ENCODE assay signal across 8 cellular contexts in genomic region chr10:68074404-68074774, GRCh38. TPM values are rescaled to one million over a fixed set of nuclear protein-coding genes. Genes with fewer than 3 reads are reported as not detected.
DNase-seq lines count a peak whose midpoint lies in the region; ATAC-seq and TF ChIP-seq lines count a peak whose summit lies in the region.

No MANE protein-coding gene starts in this region.

- H3K4me3 ChIP-seq in AG10803 (ENCODE audit: low read length): peak overlapping the region; percentile 93
- peak overlapping the region; percentile 89 for H3K4me3 ChIP-seq in HL-60 (replicated peaks; ENCODE audit: insufficient read depth, low read length)
- peak overlapping the region; percentile 87 to 99 for H3K4me3 ChIP-seq in ascending aorta
- H3K4me3 ChIP-seq in left lung: peak overlapping the region; percentile 82 to 96
- peak overlapping the region; percentile 84 to 95 (median 93) for H3K4me3 ChIP-seq in thyroid gland (replicated peaks in 1 of 3)

- H3K27me3 ChIP-seq in HL-60 (ENCODE audit: insufficient read depth, poor library complexity, severe bottlenecking) (no peaks in the 10 kb centered on the region), ascending aorta (no peaks in the 10 kb centered on the region), left lung (no peaks in the 10 kb centered on the region), thyroid gland (peaks cover 3% of the 10 kb centered on the region)

- H3K27ac ChIP-seq in HL-60 (replicated peaks) (peak overlapping the region; percentile 96), ascending aorta (peak overlapping the region; percentile 99 to 100), left lung (peak overlapping the region; percentile 97 to 100), thyroid gland (peak overlapping the region; percentile 91 to 99 (median 98))

- TF ChIP-seq POLR2A in thyroid gland (IDR thresholded peaks at IDR 0.05): no peak

- H3K9me3 ChIP-seq in ascending aorta (no peaks in the 10 kb centered on the region), left lung (no peaks in the 10 kb centered on the region), thyroid gland (no peaks in the 10 kb centered on the region)

- TF ChIP-seq CTCF in AG10803 (conservative IDR thresholded peaks at IDR 0.05; ENCODE audit: low read length) (no peak), HL-60 (IDR thresholded peaks at IDR 0.05; ENCODE audit: insufficient read depth, low read length) (no peak), ascending aorta (IDR thresholded peaks at IDR 0.05) (no peak), left lung (IDR thresholded peaks at IDR 0.05) (no peak), thyroid gland (IDR thresholded peaks at IDR 0.05) (no peak)

- ATAC-seq in left lung: peak; percentile 58

- peaks cover 5 to 6% of the 10 kb centered on the region in 2 donors for H3K36me3 ChIP-seq in ascending aorta
- H3K36me3 ChIP-seq in left lung: peaks cover 0 to 11% of the 10 kb centered on the region in 2 donors
- no peaks in the 10 kb centered on the region for H3K36me3 ChIP-seq in thyroid gland

- no peak for DNase-seq in AG10803 (ENCODE audit: low read depth)
- DNase-seq in HL-60 (ENCODE audit: low read depth in 1 of 2, low spot score in 1 of 2): peak in 1 of 2 experiments; percentile 39
- no peak for DNase-seq in ascending aorta (ENCODE audit: low spot score in 2 of 2)
- no peak for DNase-seq in left lung
- no peak for DNase-seq in thyroid gland
- no peak for DNase-seq in SIG-M5 treated with dmso at 0.1 percent for 504 hours (lab: John Stamatoyannopoulos, UW; ENCODE audit: unreplicated experiment)
- no peak for DNase-seq in midbrain (lab: John Stamatoyannopoulos, UW)
- no peak for DNase-seq in NCI-H446 (lab: John Stamatoyannopoulos, UW)

- H3K4me1 ChIP-seq in ascending aorta: peaks cover 0 to 6% of the 10 kb centered on the region in 2 donors
- H3K4me1 ChIP-seq in left lung: peaks cover 19 to 31% of the 10 kb centered on the region in 2 donors
- peaks cover 13 to 36% of the 10 kb centered on the region in 2 donors for H3K4me1 ChIP-seq in thyroid gland

- intact Hi-C loops in ascending aorta (cut with DNase I): loop anchor here (2.0 kb wide), 4 partner anchors 80 to 256 kb away; partner anchors contain the start of gene SIRT1
- intact Hi-C loops in left lung (cut with DNase I): no loop called here
- intact Hi-C loops in thyroid gland (cut with DNase I): no loop called here

- WGBS in thyroid gland, 2 donors: 0% methylated on average over 8 to 20 of the region's 20 CpGs

RNA-seq across cellular contexts. Expression of gene HERC4, which starts 0.7 kb away (rescaled TPM):
- 15.0 TPM for total RNA-seq in ascending aorta
- total RNA-seq in left lung: 10 to 100 TPM; 60.9 to 65.7 TPM
- 10 to 100 TPM; 54.5 to 82.4 (median 67.5) TPM for total RNA-seq in thyroid gland

RNA-seq across cellular contexts. Expression of gene MYPN, which starts 34.9 kb away (rescaled TPM):
- not detected for total RNA-seq in ascending aorta
- total RNA-seq in left lung: under 1 TPM in 1 of 2 donors, not detected in 1; 0.13 TPM
- total RNA-seq in thyroid gland: under 1 TPM in 1 of 4 donors, not detected in 3; 0.11 TPM
